21 cellular contexts compared by ENCODE assay signal in the genomic region with DNA sequence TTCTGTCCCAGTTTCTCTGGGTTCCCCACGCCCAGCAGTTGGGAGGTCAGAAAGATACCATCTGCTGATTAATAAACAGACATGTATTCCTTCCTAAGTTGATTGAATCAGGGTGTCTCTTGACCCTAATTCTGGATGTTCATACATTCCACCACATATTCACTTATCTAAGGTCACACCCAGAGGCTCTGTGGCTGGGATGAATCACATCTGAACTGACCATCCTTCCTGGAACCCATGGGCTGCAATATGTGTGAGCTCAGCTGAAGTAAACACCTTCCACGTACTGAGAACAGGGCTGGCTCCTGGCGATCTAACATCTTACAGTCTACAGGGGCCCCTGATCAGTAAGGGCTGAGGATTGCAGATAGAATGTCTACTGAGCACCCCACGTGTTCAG. TPM values are rescaled to one million over a fixed set of nuclear protein-coding genes. Genes with fewer than 3 reads are reported as not detected.
DNase-seq lines count a peak whose midpoint lies in the region; ATAC-seq and TF ChIP-seq lines count a peak whose summit lies in the region.
"Had no signal": no experiment of that assay in that cellular context is flagged by ENCODE, and none has a peak within 500 bp of the region (broad histone marks: within the 10 kb centered on the region; RNA-seq: fewer than 3 reads in every experiment).

No MANE protein-coding gene starts in this region.

- ATAC-seq in activated CD8-positive, alpha-beta T cell treated with anti-CD3 and anti-CD28 coated beads for 36 hours = no peak
- ATAC-seq in activated T-cell treated with anti-CD3 and anti-CD28 coated beads, Interleukin-2, amount 50 U/mL, for 4 hours = no peak
- ATAC-seq: body of pancreas had no signal

- no peak overlapping the region for H3K27ac ChIP-seq in fibroblast of lung (ENCODE audit: insufficient read depth, low read length)
- H3K27ac ChIP-seq: body of pancreas, neural progenitor cell had no signal

- H3K4me1 Mint-ChIP-seq in activated CD8-positive, alpha-beta T cell treated with anti-CD3 and anti-CD28 coated beads for 36 hours (ENCODE audit: low read depth) = no peaks in the 10 kb centered on the region
- H3K4me1 Mint-ChIP-seq in activated T-cell treated with anti-CD3 and anti-CD28 coated beads, Interleukin-2, amount 50 U/mL, for 4 hours (ENCODE audit: low read depth) = no peaks in the 10 kb centered on the region
- H3K4me1 Mint-ChIP-seq: CD8-positive, alpha-beta memory T cell had no signal

- intact Hi-C loops in activated CD8-positive, alpha-beta T cell treated with anti-CD3 and anti-CD28 coated beads for 36 hours (cut with micrococcal nuclease) = no loop called here

- H3K79me2 ChIP-seq in fibroblast of lung (ENCODE audit: control insufficient read depth, insufficient read depth, low read length) = no peaks in the 10 kb centered on the region

- H3K9me3 Mint-ChIP-seq in activated CD8-positive, alpha-beta T cell treated with anti-CD3 and anti-CD28 coated beads for 36 hours = no peaks in the 10 kb centered on the region
- H3K9me3 Mint-ChIP-seq in activated T-cell treated with anti-CD3 and anti-CD28 coated beads, Interleukin-2, amount 50 U/mL, for 4 hours = no peaks in the 10 kb centered on the region
- H3K9me3 Mint-ChIP-seq: CD8-positive, alpha-beta memory T cell; neural progenitor cell had no signal

- H3K4me3 Mint-ChIP-seq in activated CD8-positive, alpha-beta T cell treated with anti-CD3 and anti-CD28 coated beads for 36 hours = no peak overlapping the region
- no peak overlapping the region for H3K4me3 Mint-ChIP-seq in activated T-cell treated with anti-CD3 and anti-CD28 coated beads, Interleukin-2, amount 50 U/mL, for 4 hours
- H3K4me3 Mint-ChIP-seq: CD8-positive, alpha-beta memory T cell; neural progenitor cell had no signal

- no peak overlapping the region for H2AFZ ChIP-seq in fibroblast of lung (ENCODE audit: low read length)
- H2AFZ ChIP-seq: neural progenitor cell had no signal

- no peaks in the 10 kb centered on the region for H3K4me1 ChIP-seq in fibroblast of lung (ENCODE audit: control insufficient read depth, extremely low read depth, insufficient read depth, low read length)
- H3K4me1 ChIP-seq: neural progenitor cell had no signal

- POLR2A ChIA-PET in activated CD8-positive, alpha-beta T cell treated with anti-CD3 and anti-CD28 coated beads for 36 hours (lab: Charles Lee) = no interaction called here

- no peaks in the 10 kb centered on the region for H3K36me3 Mint-ChIP-seq in activated CD8-positive, alpha-beta T cell treated with anti-CD3 and anti-CD28 coated beads for 36 hours (ENCODE audit: low read depth)
- H3K36me3 Mint-ChIP-seq in activated T-cell treated with anti-CD3 and anti-CD28 coated beads, Interleukin-2, amount 50 U/mL, for 4 hours (ENCODE audit: insufficient read depth) = no peaks in the 10 kb centered on the region
- H3K36me3 Mint-ChIP-seq: CD8-positive, alpha-beta memory T cell; neural progenitor cell had no signal

- H4K20me1 ChIP-seq in fibroblast of lung (ENCODE audit: control insufficient read depth, extremely low read depth, insufficient read depth, low read length) = no peaks in the 10 kb centered on the region

- no peak for TF ChIP-seq CTCF in fibroblast of lung (conservative IDR thresholded peaks at IDR 0.05 in 1 of 2, IDR thresholded peaks at IDR 0.05 in 1 of 2; ENCODE audit: low read depth in 1 of 2, low read length in 2 of 2)
- TF ChIP-seq CTCF in activated CD8-positive, alpha-beta T cell treated with anti-CD3 and anti-CD28 coated beads for 36 hours (IDR thresholded peaks at IDR 0.05) = no peak

- H3K4me3 ChIP-seq in fibroblast of lung (replicated peaks in 1 of 4; ENCODE audit: control extremely low read depth in 1 of 4, insufficient read depth in 1 of 4, low read depth in 3 of 4, low read length in 4 of 4) = no peak overlapping the region
- H3K4me3 ChIP-seq: body of pancreas, neural progenitor cell had no signal

- H3K36me3 ChIP-seq in fibroblast of lung (ENCODE audit: control insufficient read depth, insufficient read depth, low read length) = no peaks in the 10 kb centered on the region
- H3K36me3 ChIP-seq: neural progenitor cell had no signal

- no peak overlapping the region for H3K9ac ChIP-seq in fibroblast of lung (ENCODE audit: insufficient read depth, low read length)
- H3K9ac ChIP-seq: neural progenitor cell had no signal

- no peak overlapping the region for H3K4me2 ChIP-seq in fibroblast of lung (ENCODE audit: extremely low read depth, insufficient read depth, low read length)
- H3K4me2 ChIP-seq: neural progenitor cell had no signal

- DNase-seq in EH (ENCODE audit: low read depth) (peak; percentile 11), amniotic epithelial cell (ENCODE audit: low read depth) (peak; percentile 98), fibroblast of lung (ENCODE audit: low read depth in 2 of 2) (peak; percentile 40 to 69), mesenteric fat pad (ENCODE audit: low spot score) (peak; percentile 33), amniotic stem cell (lab: John Stamatoyannopoulos, UW) (no peak), DMS114 treated with DMSO at 0.1 percent for 48 hours (lab: John Stamatoyannopoulos, UW; ENCODE audit: unreplicated experiment) (no peak)
- no peak for DNase-seq in activated CD8-positive, alpha-beta T cell treated with anti-CD3 and anti-CD28 coated beads for 36 hours
- no peak for DNase-seq in activated T-cell treated with anti-CD3 and anti-CD28 coated beads, Interleukin-2, amount 50 U/mL, for 4 hours
- DNase-seq: activated CD4-positive, CD25-positive, alpha-beta regulatory T cell treated with anti-CD3 and anti-CD28 coated beads, Interleukin-2, amount 50 U/mL, for 72 hours; activated CD8-positive, alpha-beta memory T cell treated with anti-CD3 and anti-CD28 coated beads, Interleukin-2, amount 50 U/mL, for 48 hours; CD8-positive, alpha-beta memory T cell; EL; foreskin melanocyte; KBM-7; mesendoderm; NCI-H1092 treated with DMSO at 0.1 percent for 48 hours; right cardiac atrium; SHP77 treated with DMSO at 0.1 percent for 48 hours had no signal

- peaks cover 26% of the 10 kb centered on the region for H3K27me3 Mint-ChIP-seq in activated CD8-positive, alpha-beta T cell treated with anti-CD3 and anti-CD28 coated beads for 36 hours
- peaks cover 18% of the 10 kb centered on the region for H3K27me3 Mint-ChIP-seq in activated T-cell treated with anti-CD3 and anti-CD28 coated beads, Interleukin-2, amount 50 U/mL, for 4 hours (ENCODE audit: low read depth)

- H3K9me3 ChIP-seq in fibroblast of lung (ENCODE audit: control insufficient read depth, insufficient read depth, low read depth, low read length) = no peaks in the 10 kb centered on the region
- H3K9me3 ChIP-seq: body of pancreas had no signal

- no peaks in the 10 kb centered on the region for H3K27me3 ChIP-seq in fibroblast of lung (ENCODE audit: control insufficient read depth, insufficient read depth, low read length)
- H3K27me3 ChIP-seq: body of pancreas had no signal

- CTCF ChIA-PET in activated CD8-positive, alpha-beta T cell treated with anti-CD3 and anti-CD28 coated beads for 36 hours (lab: Charles Lee) = interaction anchor here (1.6 kb wide), 1 partner anchor 20 kb away, joined by 7 read pairs; a partner anchor contains a TSS

- H3K27ac Mint-ChIP-seq in activated CD8-positive, alpha-beta T cell treated with anti-CD3 and anti-CD28 coated beads for 36 hours = no peak overlapping the region
- H3K27ac Mint-ChIP-seq: CD8-positive, alpha-beta memory T cell; neural progenitor cell had no signal

RNA-seq across cellular contexts. Expression of a gene that starts 20.5 kb away (rescaled TPM):
- total RNA-seq in fibroblast of lung (under 0.01 TPM in 2 replicates), mesenteric fat pad (2.3 TPM)
- 0.01 TPM in 1 of 2 replicates, not detected in the other for polyA plus RNA-seq in fibroblast of lung
- not detected in 2 replicates for polyA plus RNA-seq in fibroblast of lung (2012)
- 4.6 TPM in 1 of 2 replicates, not detected in the other for polyA minus RNA-seq in fibroblast of lung (ENCODE audit: low replicate concordance)
- not detected for total RNA-seq in activated CD8-positive, alpha-beta T cell treated with anti-CD3 and anti-CD28 coated beads for 36 hours
- not detected for total RNA-seq in activated T-cell treated with anti-CD3 and anti-CD28 coated beads, Interleukin-2, amount 50 U/mL, for 4 hours
- total RNA-seq: CD8-positive, alpha-beta memory T cell had no signal
- polyA plus RNA-seq: AG04450; CD8-positive, alpha-beta memory T cell had no signal

Comparison
In these comparisons a context has a peak if more than half of its experiments do, and no peak if none do; other contexts are left out.
1. DNase-seq: peak in EH (single experiment), amniotic epithelial cell (single experiment), fibroblast of lung (2 of 2) and mesenteric fat pad (single experiment); none in amniotic stem cell (single experiment), DMS114 treated with DMSO at 0.1 percent for 48 hours (single experiment), activated CD8-positive, alpha-beta T cell treated with anti-CD3 and anti-CD28 coated beads for 36 hours (single experiment) and activated T-cell treated with anti-CD3 and anti-CD28 coated beads, Interleukin-2, amount 50 U/mL, for 4 hours (single experiment).